In the genomic region with DNA sequence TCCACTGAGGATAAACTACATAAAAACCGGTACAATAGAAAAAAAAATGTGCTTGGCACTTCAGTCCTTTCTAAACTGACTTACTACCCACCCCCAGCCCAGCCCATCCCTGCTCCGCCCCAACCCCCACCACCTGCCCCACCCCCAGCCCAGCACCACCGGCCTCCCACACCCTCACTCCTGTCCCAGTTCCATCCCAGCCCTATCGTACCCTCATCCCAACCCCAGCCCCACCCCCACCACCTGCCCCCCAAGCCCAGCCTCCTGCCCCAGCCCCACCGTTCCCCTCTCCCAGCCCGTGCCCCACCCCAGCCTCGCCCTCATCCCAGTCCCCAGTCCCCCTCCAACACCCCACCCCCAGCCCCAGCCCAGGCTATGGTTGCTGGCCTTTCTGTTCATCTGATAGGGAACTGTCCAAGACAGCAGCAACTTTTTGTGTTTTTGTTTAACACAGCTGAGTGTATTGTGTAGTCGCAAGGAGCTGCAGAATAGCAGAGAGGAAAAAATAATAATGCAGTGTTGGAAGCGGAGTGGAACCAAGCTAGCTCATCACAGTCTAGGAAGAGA, we compare ENCODE assay signal across 2 cellular contexts.
TF ChIP-seq lines count a peak whose summit lies in the region.

No MANE protein-coding gene starts in this region.

TF ChIP-seq in GM23338, 12 proteins besides CTCF, POLR2A, EP300 and RAD21 (continued from another document):
- TF ChIP-seq ZNF462 (CRISPR knock-in tag; IDR thresholded peaks at IDR 0.05), result no peak

TF ChIP-seq in WTC11, 78 proteins besides CTCF, POLR2A, EP300 and RAD21 (continued from another document):
- TF ChIP-seq, protein P1, sequence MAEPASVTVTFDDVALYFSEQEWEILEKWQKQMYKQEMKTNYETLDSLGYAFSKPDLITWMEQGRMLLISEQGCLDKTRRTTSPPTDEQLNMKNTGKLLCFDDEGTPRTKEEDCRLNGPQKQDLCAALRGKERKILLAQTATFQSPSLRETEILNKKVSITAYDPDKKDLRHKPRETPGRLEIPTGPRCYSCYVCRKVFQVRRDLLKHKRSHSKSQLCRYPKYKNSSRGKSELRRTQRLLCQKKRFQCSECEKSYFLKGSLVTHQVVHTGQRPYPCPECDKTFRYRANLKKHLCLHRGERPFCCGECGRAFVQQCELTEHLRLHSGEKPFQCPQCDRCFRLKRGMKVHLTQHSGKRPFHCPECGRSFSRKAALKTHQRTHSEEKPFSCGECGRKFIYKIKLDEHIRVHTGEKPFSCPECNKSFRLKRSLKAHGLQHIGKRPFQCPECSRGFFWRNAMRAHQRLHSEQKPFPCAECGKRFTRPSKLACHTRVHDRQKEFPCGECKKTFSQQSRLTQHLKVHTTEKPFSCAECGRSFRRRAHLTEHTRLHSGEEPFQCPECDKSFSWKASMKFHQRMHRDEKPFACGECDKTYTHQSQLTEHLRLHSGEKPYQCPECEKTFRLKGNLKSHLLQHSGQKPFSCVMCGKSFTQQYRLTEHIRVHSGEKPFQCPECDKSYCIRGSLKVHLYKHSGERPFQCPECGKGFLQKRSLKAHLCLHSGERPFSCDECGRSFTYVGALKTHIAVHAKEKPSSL (CRISPR knock-in tag; conservative IDR thresholded peaks at IDR 0.05), result no peak
- no peak for TF ChIP-seq SP1 (CRISPR knock-in tag; conservative IDR thresholded peaks at IDR 0.05)
- TF ChIP-seq, protein P2, sequence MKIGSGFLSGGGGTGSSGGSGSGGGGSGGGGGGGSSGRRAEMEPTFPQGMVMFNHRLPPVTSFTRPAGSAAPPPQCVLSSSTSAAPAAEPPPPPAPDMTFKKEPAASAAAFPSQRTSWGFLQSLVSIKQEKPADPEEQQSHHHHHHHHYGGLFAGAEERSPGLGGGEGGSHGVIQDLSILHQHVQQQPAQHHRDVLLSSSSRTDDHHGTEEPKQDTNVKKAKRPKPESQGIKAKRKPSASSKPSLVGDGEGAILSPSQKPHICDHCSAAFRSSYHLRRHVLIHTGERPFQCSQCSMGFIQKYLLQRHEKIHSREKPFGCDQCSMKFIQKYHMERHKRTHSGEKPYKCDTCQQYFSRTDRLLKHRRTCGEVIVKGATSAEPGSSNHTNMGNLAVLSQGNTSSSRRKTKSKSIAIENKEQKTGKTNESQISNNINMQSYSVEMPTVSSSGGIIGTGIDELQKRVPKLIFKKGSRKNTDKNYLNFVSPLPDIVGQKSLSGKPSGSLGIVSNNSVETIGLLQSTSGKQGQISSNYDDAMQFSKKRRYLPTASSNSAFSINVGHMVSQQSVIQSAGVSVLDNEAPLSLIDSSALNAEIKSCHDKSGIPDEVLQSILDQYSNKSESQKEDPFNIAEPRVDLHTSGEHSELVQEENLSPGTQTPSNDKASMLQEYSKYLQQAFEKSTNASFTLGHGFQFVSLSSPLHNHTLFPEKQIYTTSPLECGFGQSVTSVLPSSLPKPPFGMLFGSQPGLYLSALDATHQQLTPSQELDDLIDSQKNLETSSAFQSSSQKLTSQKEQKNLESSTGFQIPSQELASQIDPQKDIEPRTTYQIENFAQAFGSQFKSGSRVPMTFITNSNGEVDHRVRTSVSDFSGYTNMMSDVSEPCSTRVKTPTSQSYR (CRISPR knock-in tag; IDR thresholded peaks at IDR 0.05), result no peak
- TF ChIP-seq, protein P3, sequence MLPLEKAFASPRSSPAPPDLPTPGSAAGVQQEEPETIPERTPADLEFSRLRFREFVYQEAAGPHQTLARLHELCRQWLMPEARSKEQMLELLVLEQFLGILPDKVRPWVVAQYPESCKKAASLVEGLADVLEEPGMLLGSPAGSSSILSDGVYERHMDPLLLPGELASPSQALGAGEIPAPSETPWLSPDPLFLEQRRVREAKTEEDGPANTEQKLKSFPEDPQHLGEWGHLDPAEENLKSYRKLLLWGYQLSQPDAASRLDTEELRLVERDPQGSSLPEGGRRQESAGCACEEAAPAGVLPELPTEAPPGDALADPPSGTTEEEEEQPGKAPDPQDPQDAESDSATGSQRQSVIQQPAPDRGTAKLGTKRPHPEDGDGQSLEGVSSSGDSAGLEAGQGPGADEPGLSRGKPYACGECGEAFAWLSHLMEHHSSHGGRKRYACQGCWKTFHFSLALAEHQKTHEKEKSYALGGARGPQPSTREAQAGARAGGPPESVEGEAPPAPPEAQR (CRISPR knock-in tag; IDR thresholded peaks at IDR 0.05), result no peak
